35 cellular contexts compared by ENCODE assay signal in genomic region chr19:47082493-47082892, GRCh38.
"Had no signal": no experiment of that assay in that cellular context is flagged by ENCODE, and none has a peak within 500 bp of the region (broad histone marks: within the 10 kb centered on the region; RNA-seq: fewer than 3 reads in every experiment).

No MANE protein-coding gene starts in this region.

- H3K4me3 ChIP-seq: MG63 had no signal

- H3K27me3 ChIP-seq: MG63 had no signal

- H3K9me3 ChIP-seq: MG63 had no signal

- DNase-seq: Karpas-422, Kasumi-1, MG63, MM.1S, MV-4-11, NCI-H1048, NCI-H1092, NCI-H1092 treated with DMSO at 0.1 percent for 48 hours, NCI-H1105, NCI-H1105 treated with DMSO at 0.1 percent for 48 hours, NCI-H1417, NCI-H1417 treated with DMSO at 0.1 percent for 48 hours, NCI-H1436, NCI-H1436 treated with DMSO at 0.1 percent for 48 hours, NCI-H146, NCI-H1694, NCI-H1694 treated with DMSO at 0.1 percent for 48 hours, NCI-H187, NCI-H1930, NCI-H2029, NCI-H2029 treated with DMSO at 0.1 percent for 48 hours, NCI-H2081, NCI-H2081 treated with DMSO at 0.1 percent for 48 hours, NCI-H2107, NCI-H2171, NCI-H2171 treated with DMSO at 0.1 percent for 48 hours, NCI-H2227 treated with DMSO at 0.1 percent for 48 hours, NCI-H226, NCI-H345, NCI-H446, NCI-H446 treated with DMSO at 0.1 percent for 48 hours, NCI-H510A, NCI-H510A treated with DMSO at 0.1 percent for 48 hours, NCI-H524, NCI-H524 treated with DMSO at 0.1 percent for 48 hours had no signal
